Comparison of ENCODE assay signal across 8 cellular contexts in the genomic region with DNA sequence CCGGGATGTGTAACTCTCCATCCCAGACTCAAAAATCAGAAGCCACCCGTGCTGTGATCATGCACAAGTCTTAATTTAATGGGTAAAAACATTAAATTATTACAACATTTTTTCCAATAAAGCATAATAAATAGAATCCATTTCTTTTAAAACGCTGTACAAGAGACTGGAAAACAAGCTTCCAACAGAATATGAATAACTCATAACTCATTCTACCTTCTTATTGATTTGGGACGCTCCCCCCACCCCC. TPM values are rescaled to one million over a fixed set of nuclear protein-coding genes. Genes with fewer than 3 reads are reported as not detected.
DNase-seq lines count a peak whose midpoint lies in the region; ATAC-seq, FAIRE-seq and TF ChIP-seq lines count a peak whose summit lies in the region.

No MANE protein-coding gene starts in this region.

- H3K4me1 Mint-ChIP-seq in neural crest cell = peaks cover 43% of the 10 kb centered on the region

- no peak overlapping the region for H3K27ac Mint-ChIP-seq in neural crest cell (ENCODE audit: unreplicated experiment)

- FAIRE-seq in H54 (lab: Jason Lieb, UNC) = no peak

- H3K36me3 Mint-ChIP-seq in neural crest cell (ENCODE audit: low read depth) = peaks cover under 1% of the 10 kb centered on the region

- CTCF ChIA-PET in BJ (lab: Yijun Ruan, JAX) = interaction anchor here (0.6 to 4.1 kb wide), 12 partner anchors 10 to 310 kb away, joined by 3 to 21 read pairs (median 4); partner anchors contain the start of gene CDC37

- TF ChIP-seq POLR2A in NB4 (IDR thresholded peaks at IDR 0.05; ENCODE audit: extremely low read depth, insufficient read length) (no peak), H54 (IDR thresholded peaks at IDR 0.05; ENCODE audit: low read depth, low read length) (no peak)

- no peaks in the 10 kb centered on the region for H3K9me3 ChIP-seq in ectodermal cell (ENCODE audit: control insufficient read depth, low read length)

- POLR2A ChIA-PET in BJ (lab: Charles Lee) = interaction anchor here (0.5 to 0.6 kb wide), 3 partner anchors 54 to 132 kb away, joined by 3 to 6 read pairs (median 4); no protein-coding TSS in a partner anchor

- no peak overlapping the region for H3K27ac ChIP-seq in ectodermal cell (ENCODE audit: insufficient read depth, low read depth, low read length, poor library complexity, severe bottlenecking)

- peak overlapping the region; percentile 96 for H3K4me3 Mint-ChIP-seq in neural crest cell

- 37 to 39% methylated on average over 4 of the region's 4 CpGs for WGBS in ectodermal cell, 2 experiments

- no peaks in the 10 kb centered on the region for H3K27me3 ChIP-seq in BJ (ENCODE audit: control insufficient read depth, insufficient read depth, low read length)
- peaks cover 22% of the 10 kb centered on the region for H3K27me3 ChIP-seq in ectodermal cell (ENCODE audit: control insufficient read depth, insufficient read depth, low read length, poor library complexity, severe bottlenecking)

- ATAC-seq in GM19395 (IDR thresholded peaks at IDR 0.05; ENCODE audit: unreplicated experiment) = no peak

- TF ChIP-seq CTCF in BJ (IDR thresholded peaks at IDR 0.05; ENCODE audit: insufficient read depth, low read depth, low read length) = no peak
- no peak for TF ChIP-seq CTCF in NB4 (IDR thresholded peaks at IDR 0.05; ENCODE audit: low read depth, low read length)
- no peak for TF ChIP-seq CTCF in neural crest cell (conservative IDR thresholded peaks at IDR 0.05)

- no peaks in the 10 kb centered on the region for H3K9me3 Mint-ChIP-seq in neural crest cell

- H3K4me1 ChIP-seq in ectodermal cell (ENCODE audit: control insufficient read depth, insufficient read depth, low read length) = peaks cover 4% of the 10 kb centered on the region

- H3K36me3 ChIP-seq in BJ (ENCODE audit: control insufficient read depth, insufficient read depth, low read length) = no peaks in the 10 kb centered on the region
- H3K36me3 ChIP-seq in ectodermal cell (ENCODE audit: control insufficient read depth, insufficient read depth, low read length) = no peaks in the 10 kb centered on the region

- H3K4me3 ChIP-seq in BJ (ENCODE audit: low read depth, low read length) = peak overlapping the region; percentile 99
- peak overlapping the region; percentile 66 for H3K4me3 ChIP-seq in NB4 (ENCODE audit: low read depth, low read length)
- H3K4me3 ChIP-seq in ectodermal cell (ENCODE audit: insufficient read depth, low read depth, low read length) = peak overlapping the region; percentile 79

- DNase-seq in BJ (ENCODE audit: low read depth) (no peak), NB4 (ENCODE audit: low read depth) (no peak), neural crest cell (ENCODE audit: low read depth, low spot score) (no peak), H54 (ENCODE audit: insufficient read length, low spot score) (no peak), germinal center (ENCODE audit: low spot score) (no peak)
- no peak for DNase-seq in stimulated activated CD4-positive, alpha-beta T cell treated with anti-CD3 and anti-CD28 coated beads, Interleukin-15, amount 100 ng/mL, for 24 hours

- H3K27me3 Mint-ChIP-seq in neural crest cell (ENCODE audit: low read depth) = peaks cover 4% of the 10 kb centered on the region

RNA-seq across cellular contexts. Expression of gene KRI1, which starts 0.5 kb away (rescaled TPM):
- 8.4 and 10.0 TPM in 2 replicates for polyA plus RNA-seq in BJ (2011; rRNA removed)
- 4.3 and 5.4 TPM in 2 replicates for polyA minus RNA-seq in BJ (2011; rRNA and poly(A)+ RNA removed)
- 44.1 TPM for polyA plus RNA-seq in ectodermal cell (2013, experiment 1 of 4)
- polyA plus RNA-seq in ectodermal cell (2013, experiment 2 of 4) = 39.5 TPM
- polyA plus RNA-seq in ectodermal cell (2013, experiment 3 of 4) = 36.2 TPM
- polyA plus RNA-seq in ectodermal cell (2013, experiment 4 of 4) = 33.4 TPM
- total RNA-seq in neural crest cell = 41.2 and 42.5 TPM in 2 replicates

RNA-seq across cellular contexts. Expression of gene CDKN2D, which starts 2.4 kb away (rescaled TPM):
- 8.7 and 15.5 TPM in 2 replicates for polyA plus RNA-seq in BJ (2011; rRNA removed)
- polyA minus RNA-seq in BJ (2011; rRNA and poly(A)+ RNA removed) = 2.8 and 5.5 TPM in 2 replicates
- polyA plus RNA-seq in ectodermal cell (2013, experiment 1 of 4) = 3.8 TPM
- 2.3 TPM for polyA plus RNA-seq in ectodermal cell (2013, experiment 2 of 4)
- polyA plus RNA-seq in ectodermal cell (2013, experiment 3 of 4) = 3.6 TPM
- polyA plus RNA-seq in ectodermal cell (2013, experiment 4 of 4) = 5.0 TPM
- 8.7 and 9.5 TPM in 2 replicates for total RNA-seq in neural crest cell

RNA-seq across cellular contexts. Expression of gene AP1M2, which starts 20.8 kb away (rescaled TPM):
- polyA plus RNA-seq in BJ (2011; rRNA removed) = not detected in 2 replicates
- not detected in 2 replicates for polyA minus RNA-seq in BJ (2011; rRNA and poly(A)+ RNA removed)
- polyA plus RNA-seq in ectodermal cell (2013, experiment 1 of 4) = 2.0 TPM
- polyA plus RNA-seq in ectodermal cell (2013, experiment 2 of 4) = 2.9 TPM
- 3.9 TPM for polyA plus RNA-seq in ectodermal cell (2013, experiment 3 of 4)
- polyA plus RNA-seq in ectodermal cell (2013, experiment 4 of 4) = 2.3 TPM
- total RNA-seq in neural crest cell = not detected in 2 replicates

RNA-seq across cellular contexts. Expression of gene ATG4D, which starts 22.6 kb away (rescaled TPM):
- 6.8 and 13.0 TPM in 2 replicates for polyA plus RNA-seq in BJ (2011; rRNA removed)
- 10.0 and 17.1 TPM in 2 replicates for polyA minus RNA-seq in BJ (2011; rRNA and poly(A)+ RNA removed)
- polyA plus RNA-seq in ectodermal cell (2013, experiment 1 of 4) = 30.4 TPM
- polyA plus RNA-seq in ectodermal cell (2013, experiment 2 of 4) = 30.2 TPM
- polyA plus RNA-seq in ectodermal cell (2013, experiment 3 of 4) = 21.1 TPM
- polyA plus RNA-seq in ectodermal cell (2013, experiment 4 of 4) = 23.8 TPM
- total RNA-seq in neural crest cell = 53.3 and 56.7 TPM in 2 replicates

RNA-seq across cellular contexts. Expression of gene S1PR5, which starts 49.1 kb away (rescaled TPM):
- 0.23 and 0.40 TPM in 2 replicates for polyA plus RNA-seq in BJ (2011; rRNA removed)
- 0.14 and 0.21 TPM in 2 replicates for polyA minus RNA-seq in BJ (2011; rRNA and poly(A)+ RNA removed)
- polyA plus RNA-seq in ectodermal cell (2013, experiment 1 of 4) = 1.1 TPM
- 1.5 TPM for polyA plus RNA-seq in ectodermal cell (2013, experiment 2 of 4)
- polyA plus RNA-seq in ectodermal cell (2013, experiment 3 of 4) = 0.96 TPM
- polyA plus RNA-seq in ectodermal cell (2013, experiment 4 of 4) = 1.2 TPM
- 0.79 and 1.1 TPM in 2 replicates for total RNA-seq in neural crest cell
